Comparison of ENCODE assay signal across 1 cellular context in the genomic region with DNA sequence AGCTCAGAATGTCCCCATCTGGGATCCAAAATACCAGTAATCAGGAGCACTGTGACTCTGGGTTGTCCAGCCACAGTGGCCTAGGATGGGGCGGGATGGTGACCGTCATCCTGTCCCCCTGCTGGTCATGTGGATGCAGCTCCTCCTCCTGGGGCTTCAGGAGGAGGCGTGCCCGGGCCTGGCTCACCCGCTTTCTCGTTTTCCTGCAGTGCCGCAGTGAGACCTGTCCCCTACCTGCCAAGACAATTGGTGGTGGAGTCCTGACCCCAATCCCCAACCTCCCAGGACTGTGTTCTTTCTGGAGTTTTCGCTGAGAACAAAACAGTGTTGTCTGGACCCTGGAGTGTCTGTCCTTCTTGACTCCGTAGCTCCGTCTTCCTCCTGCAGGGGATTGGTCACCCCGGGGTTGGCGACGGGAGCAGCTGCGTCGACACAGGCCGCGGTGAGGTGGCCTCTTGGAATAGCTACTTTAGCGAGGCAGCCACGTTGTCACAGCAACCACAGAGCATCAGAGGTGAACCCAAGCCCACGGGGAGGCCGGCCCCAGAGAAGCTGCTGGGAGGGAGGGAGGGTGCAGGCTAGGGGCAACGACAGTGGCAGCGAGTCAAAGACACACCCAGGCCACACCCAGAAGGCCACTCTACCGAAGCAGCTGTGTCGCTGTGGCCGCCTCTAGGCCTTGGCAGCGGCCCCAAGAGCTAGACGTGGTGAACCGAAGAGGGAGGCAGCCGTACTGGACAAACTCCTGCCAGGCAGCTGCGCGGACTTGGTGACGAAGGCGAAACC.
TF ChIP-seq lines count a peak whose summit lies in the region.

No MANE protein-coding gene starts in this region.

TF ChIP-seq in WTC11, 78 proteins besides CTCF, POLR2A, EP300 and RAD21:
- TF ChIP-seq ZBTB21 (CRISPR knock-in tag; IDR thresholded peaks at IDR 0.05; ENCODE audit: borderline replicate concordance): no peak
- TF ChIP-seq IRF2 (CRISPR knock-in tag; IDR thresholded peaks at IDR 0.05; ENCODE audit: borderline replicate concordance, low read depth): no peak
- no peak for TF ChIP-seq NR1H2 (CRISPR knock-in tag; IDR thresholded peaks at IDR 0.05)
- TF ChIP-seq, protein P1, sequence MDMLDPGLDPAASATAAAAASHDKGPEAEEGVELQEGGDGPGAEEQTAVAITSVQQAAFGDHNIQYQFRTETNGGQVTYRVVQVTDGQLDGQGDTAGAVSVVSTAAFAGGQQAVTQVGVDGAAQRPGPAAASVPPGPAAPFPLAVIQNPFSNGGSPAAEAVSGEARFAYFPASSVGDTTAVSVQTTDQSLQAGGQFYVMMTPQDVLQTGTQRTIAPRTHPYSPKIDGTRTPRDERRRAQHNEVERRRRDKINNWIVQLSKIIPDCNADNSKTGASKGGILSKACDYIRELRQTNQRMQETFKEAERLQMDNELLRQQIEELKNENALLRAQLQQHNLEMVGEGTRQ (CRISPR knock-in tag; IDR thresholded peaks at IDR 0.05): peak; percentile 38; the same call in 1 of the 2 replicates
- TF ChIP-seq NFYB (CRISPR knock-in tag; conservative IDR thresholded peaks at IDR 0.05; ENCODE audit: low read depth): no peak
- TF ChIP-seq, protein P2, sequence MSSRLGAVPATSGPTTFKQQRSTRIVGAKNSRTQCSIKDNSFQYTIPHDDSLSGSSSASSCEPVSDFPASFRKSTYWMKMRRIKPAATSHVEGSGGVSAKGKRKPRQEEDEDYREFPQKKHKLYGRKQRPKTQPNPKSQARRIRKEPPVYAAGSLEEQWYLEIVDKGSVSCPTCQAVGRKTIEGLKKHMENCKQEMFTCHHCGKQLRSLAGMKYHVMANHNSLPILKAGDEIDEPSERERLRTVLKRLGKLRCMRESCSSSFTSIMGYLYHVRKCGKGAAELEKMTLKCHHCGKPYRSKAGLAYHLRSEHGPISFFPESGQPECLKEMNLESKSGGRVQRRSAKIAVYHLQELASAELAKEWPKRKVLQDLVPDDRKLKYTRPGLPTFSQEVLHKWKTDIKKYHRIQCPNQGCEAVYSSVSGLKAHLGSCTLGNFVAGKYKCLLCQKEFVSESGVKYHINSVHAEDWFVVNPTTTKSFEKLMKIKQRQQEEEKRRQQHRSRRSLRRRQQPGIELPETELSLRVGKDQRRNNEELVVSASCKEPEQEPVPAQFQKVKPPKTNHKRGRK (CRISPR knock-in tag; IDR thresholded peaks at IDR 0.05; ENCODE audit: borderline replicate concordance): no peak
- TF ChIP-seq, protein P3, sequence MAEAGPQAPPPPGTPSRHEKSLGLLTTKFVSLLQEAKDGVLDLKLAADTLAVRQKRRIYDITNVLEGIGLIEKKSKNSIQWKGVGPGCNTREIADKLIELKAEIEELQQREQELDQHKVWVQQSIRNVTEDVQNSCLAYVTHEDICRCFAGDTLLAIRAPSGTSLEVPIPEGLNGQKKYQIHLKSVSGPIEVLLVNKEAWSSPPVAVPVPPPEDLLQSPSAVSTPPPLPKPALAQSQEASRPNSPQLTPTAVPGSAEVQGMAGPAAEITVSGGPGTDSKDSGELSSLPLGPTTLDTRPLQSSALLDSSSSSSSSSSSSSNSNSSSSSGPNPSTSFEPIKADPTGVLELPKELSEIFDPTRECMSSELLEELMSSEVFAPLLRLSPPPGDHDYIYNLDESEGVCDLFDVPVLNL (CRISPR knock-in tag; IDR thresholded peaks at IDR 0.05; ENCODE audit: borderline replicate concordance, low read depth): no peak
- TF ChIP-seq, protein P4, sequence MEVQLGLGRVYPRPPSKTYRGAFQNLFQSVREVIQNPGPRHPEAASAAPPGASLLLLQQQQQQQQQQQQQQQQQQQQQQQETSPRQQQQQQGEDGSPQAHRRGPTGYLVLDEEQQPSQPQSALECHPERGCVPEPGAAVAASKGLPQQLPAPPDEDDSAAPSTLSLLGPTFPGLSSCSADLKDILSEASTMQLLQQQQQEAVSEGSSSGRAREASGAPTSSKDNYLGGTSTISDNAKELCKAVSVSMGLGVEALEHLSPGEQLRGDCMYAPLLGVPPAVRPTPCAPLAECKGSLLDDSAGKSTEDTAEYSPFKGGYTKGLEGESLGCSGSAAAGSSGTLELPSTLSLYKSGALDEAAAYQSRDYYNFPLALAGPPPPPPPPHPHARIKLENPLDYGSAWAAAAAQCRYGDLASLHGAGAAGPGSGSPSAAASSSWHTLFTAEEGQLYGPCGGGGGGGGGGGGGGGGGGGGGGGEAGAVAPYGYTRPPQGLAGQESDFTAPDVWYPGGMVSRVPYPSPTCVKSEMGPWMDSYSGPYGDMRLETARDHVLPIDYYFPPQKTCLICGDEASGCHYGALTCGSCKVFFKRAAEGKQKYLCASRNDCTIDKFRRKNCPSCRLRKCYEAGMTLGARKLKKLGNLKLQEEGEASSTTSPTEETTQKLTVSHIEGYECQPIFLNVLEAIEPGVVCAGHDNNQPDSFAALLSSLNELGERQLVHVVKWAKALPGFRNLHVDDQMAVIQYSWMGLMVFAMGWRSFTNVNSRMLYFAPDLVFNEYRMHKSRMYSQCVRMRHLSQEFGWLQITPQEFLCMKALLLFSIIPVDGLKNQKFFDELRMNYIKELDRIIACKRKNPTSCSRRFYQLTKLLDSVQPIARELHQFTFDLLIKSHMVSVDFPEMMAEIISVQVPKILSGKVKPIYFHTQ (CRISPR knock-in tag; IDR thresholded peaks at IDR 0.05): no peak
- TF ChIP-seq SOX15 (CRISPR knock-in tag; IDR thresholded peaks at IDR 0.05): no peak
- no peak for TF ChIP-seq OVOL2 (CRISPR knock-in tag; IDR thresholded peaks at IDR 0.05; ENCODE audit: borderline replicate concordance)
- TF ChIP-seq, protein P5, sequence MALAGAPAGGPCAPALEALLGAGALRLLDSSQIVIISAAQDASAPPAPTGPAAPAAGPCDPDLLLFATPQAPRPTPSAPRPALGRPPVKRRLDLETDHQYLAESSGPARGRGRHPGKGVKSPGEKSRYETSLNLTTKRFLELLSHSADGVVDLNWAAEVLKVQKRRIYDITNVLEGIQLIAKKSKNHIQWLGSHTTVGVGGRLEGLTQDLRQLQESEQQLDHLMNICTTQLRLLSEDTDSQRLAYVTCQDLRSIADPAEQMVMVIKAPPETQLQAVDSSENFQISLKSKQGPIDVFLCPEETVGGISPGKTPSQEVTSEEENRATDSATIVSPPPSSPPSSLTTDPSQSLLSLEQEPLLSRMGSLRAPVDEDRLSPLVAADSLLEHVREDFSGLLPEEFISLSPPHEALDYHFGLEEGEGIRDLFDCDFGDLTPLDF (CRISPR knock-in tag; IDR thresholded peaks at IDR 0.05): no peak
- TF ChIP-seq CBFB (CRISPR knock-in tag; IDR thresholded peaks at IDR 0.05; ENCODE audit: low read depth): no peak
- TF ChIP-seq MYBL2 (CRISPR knock-in tag; IDR thresholded peaks at IDR 0.05): no peak
- TF ChIP-seq TP53 (CRISPR knock-in tag; IDR thresholded peaks at IDR 0.05): no peak
- TF ChIP-seq CREM (CRISPR knock-in tag; IDR thresholded peaks at IDR 0.05): no peak
- TF ChIP-seq, protein P6, sequence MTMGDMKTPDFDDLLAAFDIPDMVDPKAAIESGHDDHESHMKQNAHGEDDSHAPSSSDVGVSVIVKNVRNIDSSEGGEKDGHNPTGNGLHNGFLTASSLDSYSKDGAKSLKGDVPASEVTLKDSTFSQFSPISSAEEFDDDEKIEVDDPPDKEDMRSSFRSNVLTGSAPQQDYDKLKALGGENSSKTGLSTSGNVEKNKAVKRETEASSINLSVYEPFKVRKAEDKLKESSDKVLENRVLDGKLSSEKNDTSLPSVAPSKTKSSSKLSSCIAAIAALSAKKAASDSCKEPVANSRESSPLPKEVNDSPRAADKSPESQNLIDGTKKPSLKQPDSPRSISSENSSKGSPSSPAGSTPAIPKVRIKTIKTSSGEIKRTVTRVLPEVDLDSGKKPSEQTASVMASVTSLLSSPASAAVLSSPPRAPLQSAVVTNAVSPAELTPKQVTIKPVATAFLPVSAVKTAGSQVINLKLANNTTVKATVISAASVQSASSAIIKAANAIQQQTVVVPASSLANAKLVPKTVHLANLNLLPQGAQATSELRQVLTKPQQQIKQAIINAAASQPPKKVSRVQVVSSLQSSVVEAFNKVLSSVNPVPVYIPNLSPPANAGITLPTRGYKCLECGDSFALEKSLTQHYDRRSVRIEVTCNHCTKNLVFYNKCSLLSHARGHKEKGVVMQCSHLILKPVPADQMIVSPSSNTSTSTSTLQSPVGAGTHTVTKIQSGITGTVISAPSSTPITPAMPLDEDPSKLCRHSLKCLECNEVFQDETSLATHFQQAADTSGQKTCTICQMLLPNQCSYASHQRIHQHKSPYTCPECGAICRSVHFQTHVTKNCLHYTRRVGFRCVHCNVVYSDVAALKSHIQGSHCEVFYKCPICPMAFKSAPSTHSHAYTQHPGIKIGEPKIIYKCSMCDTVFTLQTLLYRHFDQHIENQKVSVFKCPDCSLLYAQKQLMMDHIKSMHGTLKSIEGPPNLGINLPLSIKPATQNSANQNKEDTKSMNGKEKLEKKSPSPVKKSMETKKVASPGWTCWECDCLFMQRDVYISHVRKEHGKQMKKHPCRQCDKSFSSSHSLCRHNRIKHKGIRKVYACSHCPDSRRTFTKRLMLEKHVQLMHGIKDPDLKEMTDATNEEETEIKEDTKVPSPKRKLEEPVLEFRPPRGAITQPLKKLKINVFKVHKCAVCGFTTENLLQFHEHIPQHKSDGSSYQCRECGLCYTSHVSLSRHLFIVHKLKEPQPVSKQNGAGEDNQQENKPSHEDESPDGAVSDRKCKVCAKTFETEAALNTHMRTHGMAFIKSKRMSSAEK (CRISPR knock-in tag; IDR thresholded peaks at IDR 0.05; ENCODE audit: borderline replicate concordance): no peak
- TF ChIP-seq JAZF1 (CRISPR knock-in tag; IDR thresholded peaks at IDR 0.05): no peak
- TF ChIP-seq, protein P7, sequence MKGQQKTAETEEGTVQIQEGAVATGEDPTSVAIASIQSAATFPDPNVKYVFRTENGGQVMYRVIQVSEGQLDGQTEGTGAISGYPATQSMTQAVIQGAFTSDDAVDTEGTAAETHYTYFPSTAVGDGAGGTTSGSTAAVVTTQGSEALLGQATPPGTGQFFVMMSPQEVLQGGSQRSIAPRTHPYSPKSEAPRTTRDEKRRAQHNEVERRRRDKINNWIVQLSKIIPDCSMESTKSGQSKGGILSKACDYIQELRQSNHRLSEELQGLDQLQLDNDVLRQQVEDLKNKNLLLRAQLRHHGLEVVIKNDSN (CRISPR knock-in tag; IDR thresholded peaks at IDR 0.05): peak; percentile 55; the same call in 1 of the 2 replicates
- TF ChIP-seq, protein P8, sequence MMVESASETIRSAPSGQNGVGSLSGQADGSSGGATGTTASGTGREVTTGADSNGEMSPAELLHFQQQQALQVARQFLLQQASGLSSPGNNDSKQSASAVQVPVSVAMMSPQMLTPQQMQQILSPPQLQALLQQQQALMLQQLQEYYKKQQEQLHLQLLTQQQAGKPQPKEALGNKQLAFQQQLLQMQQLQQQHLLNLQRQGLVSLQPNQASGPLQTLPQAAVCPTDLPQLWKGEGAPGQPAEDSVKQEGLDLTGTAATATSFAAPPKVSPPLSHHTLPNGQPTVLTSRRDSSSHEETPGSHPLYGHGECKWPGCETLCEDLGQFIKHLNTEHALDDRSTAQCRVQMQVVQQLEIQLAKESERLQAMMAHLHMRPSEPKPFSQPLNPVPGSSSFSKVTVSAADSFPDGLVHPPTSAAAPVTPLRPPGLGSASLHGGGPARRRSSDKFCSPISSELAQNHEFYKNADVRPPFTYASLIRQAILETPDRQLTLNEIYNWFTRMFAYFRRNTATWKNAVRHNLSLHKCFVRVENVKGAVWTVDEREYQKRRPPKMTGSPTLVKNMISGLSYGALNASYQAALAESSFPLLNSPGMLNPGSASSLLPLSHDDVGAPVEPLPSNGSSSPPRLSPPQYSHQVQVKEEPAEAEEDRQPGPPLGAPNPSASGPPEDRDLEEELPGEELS (CRISPR knock-in tag; IDR thresholded peaks at IDR 0.05): 0 out of 2 replicates have a peak, but pooled peaks have one; percentile 19
